Comparison of ENCODE assay signal across 14 cellular contexts in genomic region chr3:4340077-4340410, GRCh38.
"Had no signal": no experiment of that assay in that cellular context is flagged by ENCODE, and none has a peak within 500 bp of the region (broad histone marks: within the 10 kb centered on the region; RNA-seq: fewer than 3 reads in every experiment).

No MANE protein-coding gene starts in this region.

- H3K4me3 Mint-ChIP-seq: activated CD4-positive, alpha-beta memory T cell treated with anti-CD3 and anti-CD28 coated beads, Interleukin-2, amount 10 ng/mL, durations not matched to agents 7 days and 5 days; activated CD4-positive, alpha-beta T cell treated with anti-CD3 and anti-CD28 coated beads for 36 hours; activated naive CD8-positive, alpha-beta T cell; effector memory CD8-positive, alpha-beta T cell; mesothelial cell of epicardium had no signal

- H3K27ac ChIP-seq: epithelial cell of prostate, lower lobe of right lung, VCaP had no signal

- H3K36me3 ChIP-seq: lower lobe of right lung, right atrium auricular region had no signal

- ATAC-seq: activated CD4-positive, alpha-beta T cell treated with anti-CD3 and anti-CD28 coated beads for 36 hours; effector memory CD8-positive, alpha-beta T cell; lower lobe of right lung had no signal

- DNase-seq: activated CD4-positive, alpha-beta memory T cell treated with anti-CD3 and anti-CD28 coated beads, Interleukin-2, amount 10 ng/mL, durations not matched to agents 7 days and 5 days; activated CD4-positive, alpha-beta T cell treated with anti-CD3 and anti-CD28 coated beads for 36 hours; activated gamma-delta T cell; activated T-cell treated with anti-CD3 and anti-CD28 coated beads, Interleukin-2, amount 50 U/mL, for 48 hours; cortex of kidney; effector memory CD8-positive, alpha-beta T cell; hippocampal formation; lower lobe of right lung; small intestine had no signal

- H3K4me1 Mint-ChIP-seq: activated CD4-positive, alpha-beta T cell treated with anti-CD3 and anti-CD28 coated beads for 36 hours had no signal

- H3K4me3 ChIP-seq: lower lobe of right lung, right atrium auricular region had no signal

- H3K27me3 Mint-ChIP-seq: activated CD4-positive, alpha-beta memory T cell treated with anti-CD3 and anti-CD28 coated beads, Interleukin-2, amount 10 ng/mL, durations not matched to agents 7 days and 5 days; activated CD4-positive, alpha-beta T cell treated with anti-CD3 and anti-CD28 coated beads for 36 hours; activated naive CD8-positive, alpha-beta T cell; effector memory CD8-positive, alpha-beta T cell had no signal

- H3K9me3 Mint-ChIP-seq: activated CD4-positive, alpha-beta memory T cell treated with anti-CD3 and anti-CD28 coated beads, Interleukin-2, amount 10 ng/mL, durations not matched to agents 7 days and 5 days; effector memory CD8-positive, alpha-beta T cell had no signal

- H3K27me3 ChIP-seq: right atrium auricular region had no signal

- H3K27ac Mint-ChIP-seq: activated CD4-positive, alpha-beta memory T cell treated with anti-CD3 and anti-CD28 coated beads, Interleukin-2, amount 10 ng/mL, durations not matched to agents 7 days and 5 days; activated naive CD8-positive, alpha-beta T cell; effector memory CD8-positive, alpha-beta T cell had no signal

- H3K9me3 ChIP-seq: lower lobe of right lung, right atrium auricular region had no signal

- H3K4me1 ChIP-seq: lower lobe of right lung had no signal
